2 cellular contexts compared by ENCODE assay signal in the genomic region with DNA sequence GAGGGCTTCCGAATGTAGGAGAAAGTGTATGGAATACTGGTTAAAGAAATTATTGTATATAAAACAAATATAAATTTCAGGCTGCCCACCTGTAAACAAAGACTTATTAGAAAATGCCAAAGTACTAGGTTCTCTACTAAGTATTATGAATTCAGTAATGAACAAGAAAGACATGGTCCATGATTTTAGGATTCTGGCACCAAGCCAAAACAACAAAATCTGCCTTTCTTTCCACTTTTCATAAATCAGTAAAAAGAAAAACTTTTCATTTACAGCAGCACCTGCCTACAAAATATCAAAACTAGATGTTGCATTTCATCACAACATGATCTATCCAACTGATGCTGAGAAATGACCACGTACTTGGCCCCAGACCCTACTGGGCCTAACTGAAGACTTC.
TF ChIP-seq lines count a peak whose summit lies in the region.

No MANE protein-coding gene starts in this region.

TF ChIP-seq in SK-N-SH, 30 proteins besides CTCF, POLR2A, EP300 and RAD21 (continued from another document):
- TF ChIP-seq, protein P1, sequence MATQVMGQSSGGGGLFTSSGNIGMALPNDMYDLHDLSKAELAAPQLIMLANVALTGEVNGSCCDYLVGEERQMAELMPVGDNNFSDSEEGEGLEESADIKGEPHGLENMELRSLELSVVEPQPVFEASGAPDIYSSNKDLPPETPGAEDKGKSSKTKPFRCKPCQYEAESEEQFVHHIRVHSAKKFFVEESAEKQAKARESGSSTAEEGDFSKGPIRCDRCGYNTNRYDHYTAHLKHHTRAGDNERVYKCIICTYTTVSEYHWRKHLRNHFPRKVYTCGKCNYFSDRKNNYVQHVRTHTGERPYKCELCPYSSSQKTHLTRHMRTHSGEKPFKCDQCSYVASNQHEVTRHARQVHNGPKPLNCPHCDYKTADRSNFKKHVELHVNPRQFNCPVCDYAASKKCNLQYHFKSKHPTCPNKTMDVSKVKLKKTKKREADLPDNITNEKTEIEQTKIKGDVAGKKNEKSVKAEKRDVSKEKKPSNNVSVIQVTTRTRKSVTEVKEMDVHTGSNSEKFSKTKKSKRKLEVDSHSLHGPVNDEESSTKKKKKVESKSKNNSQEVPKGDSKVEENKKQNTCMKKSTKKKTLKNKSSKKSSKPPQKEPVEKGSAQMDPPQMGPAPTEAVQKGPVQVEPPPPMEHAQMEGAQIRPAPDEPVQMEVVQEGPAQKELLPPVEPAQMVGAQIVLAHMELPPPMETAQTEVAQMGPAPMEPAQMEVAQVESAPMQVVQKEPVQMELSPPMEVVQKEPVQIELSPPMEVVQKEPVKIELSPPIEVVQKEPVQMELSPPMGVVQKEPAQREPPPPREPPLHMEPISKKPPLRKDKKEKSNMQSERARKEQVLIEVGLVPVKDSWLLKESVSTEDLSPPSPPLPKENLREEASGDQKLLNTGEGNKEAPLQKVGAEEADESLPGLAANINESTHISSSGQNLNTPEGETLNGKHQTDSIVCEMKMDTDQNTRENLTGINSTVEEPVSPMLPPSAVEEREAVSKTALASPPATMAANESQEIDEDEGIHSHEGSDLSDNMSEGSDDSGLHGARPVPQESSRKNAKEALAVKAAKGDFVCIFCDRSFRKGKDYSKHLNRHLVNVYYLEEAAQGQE (IDR thresholded peaks at IDR 0.05; ENCODE audit: low read depth, low read length), result no peak

TF ChIP-seq in SK-N-SH treated with all-trans-retinoic acid at 6 μM for 48 hours, 23 proteins besides CTCF, POLR2A, EP300 and RAD21 (continued from another document):
- TF ChIP-seq, protein P2, sequence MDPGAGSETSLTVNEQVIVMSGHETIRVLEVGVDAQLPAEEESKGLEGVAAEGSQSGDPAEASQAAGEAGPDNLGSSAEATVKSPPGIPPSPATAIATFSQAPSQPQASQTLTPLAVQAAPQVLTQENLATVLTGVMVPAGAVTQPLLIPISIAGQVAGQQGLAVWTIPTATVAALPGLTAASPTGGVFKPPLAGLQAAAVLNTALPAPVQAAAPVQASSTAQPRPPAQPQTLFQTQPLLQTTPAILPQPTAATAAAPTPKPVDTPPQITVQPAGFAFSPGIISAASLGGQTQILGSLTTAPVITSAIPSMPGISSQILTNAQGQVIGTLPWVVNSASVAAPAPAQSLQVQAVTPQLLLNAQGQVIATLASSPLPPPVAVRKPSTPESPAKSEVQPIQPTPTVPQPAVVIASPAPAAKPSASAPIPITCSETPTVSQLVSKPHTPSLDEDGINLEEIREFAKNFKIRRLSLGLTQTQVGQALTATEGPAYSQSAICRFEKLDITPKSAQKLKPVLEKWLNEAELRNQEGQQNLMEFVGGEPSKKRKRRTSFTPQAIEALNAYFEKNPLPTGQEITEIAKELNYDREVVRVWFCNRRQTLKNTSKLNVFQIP (CRISPR knock-in tag; IDR thresholded peaks at IDR 0.05; ENCODE audit: borderline replicate concordance, low read depth), result no peak
- TF ChIP-seq ZNF565 (CRISPR knock-in tag; conservative IDR thresholded peaks at IDR 0.05; ENCODE audit: low read depth) (no peak), GLIS3 (CRISPR knock-in tag; IDR thresholded peaks at IDR 0.05) (no peak)
